In the genomic region with DNA sequence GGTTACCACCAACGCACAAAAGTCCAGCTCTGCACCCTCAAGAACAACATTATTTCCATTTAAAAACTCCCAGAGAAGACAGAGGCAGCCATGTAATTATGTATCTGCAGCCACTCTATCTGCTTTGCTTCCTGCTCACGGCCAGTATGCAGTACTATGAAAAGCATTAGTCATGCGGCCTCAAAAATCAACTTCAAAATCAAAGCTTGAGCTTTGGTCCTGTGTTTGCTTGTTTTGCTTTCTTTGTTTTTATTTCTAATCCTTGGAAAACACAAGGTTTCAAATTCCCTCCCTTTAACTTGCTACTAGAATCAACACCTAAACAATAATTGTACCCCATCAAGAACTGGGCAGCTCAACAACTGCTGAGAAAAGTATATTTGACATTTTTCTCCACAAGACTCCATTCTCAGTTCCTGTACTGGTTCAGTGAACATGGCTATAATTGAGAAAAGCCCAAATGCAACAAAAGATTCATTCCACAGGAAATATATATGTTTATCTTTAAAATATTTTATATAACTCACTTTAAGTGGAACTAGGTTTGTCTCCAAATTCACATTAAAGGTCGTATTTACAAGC, we compare ENCODE assay signal across 11 cellular contexts. TPM values are rescaled to one million over a fixed set of nuclear protein-coding genes. Genes with fewer than 3 reads are reported as not detected.
DNase-seq lines count a peak whose midpoint lies in the region; ATAC-seq, FAIRE-seq and TF ChIP-seq lines count a peak whose summit lies in the region.
"Had no signal": no experiment of that assay in that cellular context is flagged by ENCODE, and none has a peak within 500 bp of the region (broad histone marks: within the 10 kb centered on the region; RNA-seq: fewer than 3 reads in every experiment).

No MANE protein-coding gene starts in this region.

- H3K27ac Mint-ChIP-seq in activated naive CD4-positive, alpha-beta T cell treated with anti-CD3 and anti-CD28 coated beads for 36 hours: no peak overlapping the region
- H3K27ac Mint-ChIP-seq: effector memory CD8-positive, alpha-beta T cell had no signal

- H3K4me3 ChIP-seq in A549 (peak overlapping the region; percentile 31), ascending aorta (peak overlapping the region in 1 of 2 donors; percentile 16)

- H3K9me3 Mint-ChIP-seq in activated naive CD4-positive, alpha-beta T cell treated with anti-CD3 and anti-CD28 coated beads for 36 hours: no peaks in the 10 kb centered on the region
- H3K9me3 Mint-ChIP-seq: CD4-positive, alpha-beta memory T cell; effector memory CD8-positive, alpha-beta T cell had no signal

- ATAC-seq in A549: peak; percentile 79 to 85
- peak; percentile 69 for ATAC-seq in HG02610 (IDR thresholded peaks at IDR 0.05; ENCODE audit: unreplicated experiment)
- no peak for ATAC-seq in HG02571 (IDR thresholded peaks at IDR 0.05; ENCODE audit: unreplicated experiment)
- ATAC-seq: effector memory CD8-positive, alpha-beta T cell had no signal

- CTCF ChIA-PET in A549 (lab: Yijun Ruan, JAX): interaction anchor here (1.0 kb wide), 1 partner anchor 19 kb away, joined by 3 read pairs; no protein-coding TSS in a partner anchor
- CTCF ChIA-PET in activated naive CD4-positive, alpha-beta T cell treated with anti-CD3 and anti-CD28 coated beads for 36 hours (lab: Charles Lee): no interaction called here

- DNase-seq in A549 (ENCODE audit: low read depth in 1 of 2, low spot score in 1 of 2) (peak in 1 of 2 experiments; percentile 56), amniotic stem cell (lab: John Stamatoyannopoulos, UW) (peak; percentile 21), inferior parietal cortex (ENCODE audit: extremely low spot score) (peak; percentile 47), ascending aorta (ENCODE audit: low spot score in 2 of 2) (no peak), NOMO-1 treated with dmso at 0.1 percent for 144 hours (lab: John Stamatoyannopoulos, UW; ENCODE audit: unreplicated experiment) (no peak)
- DNase-seq in activated naive CD4-positive, alpha-beta T cell treated with anti-CD3 and anti-CD28 coated beads for 36 hours: no peak
- DNase-seq: activated CD4-positive, alpha-beta T cell treated with anti-CD3 and anti-CD28 coated beads for 1 hour; CD4-positive, alpha-beta memory T cell; effector memory CD8-positive, alpha-beta T cell had no signal

- intact Hi-C loops in activated naive CD4-positive, alpha-beta T cell treated with anti-CD3 and anti-CD28 coated beads for 36 hours (cut with micrococcal nuclease): no loop called here
- intact Hi-C loops in ascending aorta (cut with DNase I): no loop called here

- H3K36me3 Mint-ChIP-seq in activated naive CD4-positive, alpha-beta T cell treated with anti-CD3 and anti-CD28 coated beads for 36 hours (ENCODE audit: low read depth): peaks cover 2% of the 10 kb centered on the region
- H3K36me3 Mint-ChIP-seq: CD4-positive, alpha-beta memory T cell had no signal

- H3K4me3 Mint-ChIP-seq in activated naive CD4-positive, alpha-beta T cell treated with anti-CD3 and anti-CD28 coated beads for 36 hours: no peak overlapping the region
- H3K4me3 Mint-ChIP-seq: CD4-positive, alpha-beta memory T cell; effector memory CD8-positive, alpha-beta T cell had no signal

- H3K27ac ChIP-seq in A549 (peak overlapping the region; percentile 83 to 90), ascending aorta (peak overlapping the region in 1 of 2 donors; percentile 20)

- no peak for TF ChIP-seq POLR2A in A549 (IDR thresholded peaks at IDR 0.05; ENCODE audit: low read length)

- no peaks in the 10 kb centered on the region for H3K36me3 ChIP-seq in ascending aorta

- H3K9me3 ChIP-seq in A549: no peaks in the 10 kb centered on the region
- no peaks in the 10 kb centered on the region for H3K9me3 ChIP-seq in ascending aorta

- peak overlapping the region; percentile 93 for H3K4me2 ChIP-seq in A549

- WGBS in A549 (ENCODE audit: missing lambda C conversion rate): 11% methylated on average over 4 of the region's 4 CpGs

- peak; percentile 7 for FAIRE-seq in A549 (lab: Jason Lieb, UNC)

- peaks cover 8% of the 10 kb centered on the region for H3K4me1 Mint-ChIP-seq in activated naive CD4-positive, alpha-beta T cell treated with anti-CD3 and anti-CD28 coated beads for 36 hours (ENCODE audit: low read depth)

- H3K27me3 Mint-ChIP-seq in activated naive CD4-positive, alpha-beta T cell treated with anti-CD3 and anti-CD28 coated beads for 36 hours (ENCODE audit: low read depth): no peaks in the 10 kb centered on the region
- H3K27me3 Mint-ChIP-seq: CD4-positive, alpha-beta memory T cell; effector memory CD8-positive, alpha-beta T cell had no signal

- TF ChIP-seq EP300 in A549 (IDR thresholded peaks at IDR 0.05): no peak

- H3K4me1 ChIP-seq in A549: peaks cover 60% of the 10 kb centered on the region
- H3K4me1 ChIP-seq in ascending aorta: peaks cover 0 to 15% of the 10 kb centered on the region in 2 donors

- TF ChIP-seq CTCF in A549 (IDR thresholded peaks at IDR 0.05) (no peak), ascending aorta (IDR thresholded peaks at IDR 0.05) (no peak)

- no peaks in the 10 kb centered on the region for H3K27me3 ChIP-seq in ascending aorta

- POLR2A ChIA-PET in A549 (lab: Yijun Ruan, JAX): interaction anchor here (1.1 kb wide), 1 partner anchor 20 kb away, joined by 3 read pairs; no protein-coding TSS in a partner anchor

- TF ChIP-seq RAD21 in A549 (conservative IDR thresholded peaks at IDR 0.05 in 1 of 2, IDR thresholded peaks at IDR 0.05 in 1 of 2): no peak

TF ChIP-seq in A549, 52 proteins besides CTCF, POLR2A, EP300 and RAD21:
- TF ChIP-seq, protein P1, sequence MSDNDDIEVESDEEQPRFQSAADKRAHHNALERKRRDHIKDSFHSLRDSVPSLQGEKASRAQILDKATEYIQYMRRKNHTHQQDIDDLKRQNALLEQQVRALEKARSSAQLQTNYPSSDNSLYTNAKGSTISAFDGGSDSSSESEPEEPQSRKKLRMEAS (IDR thresholded peaks at IDR 0.05): peak; percentile 41; the same call in 1 of the 2 replicates
- TF ChIP-seq FOSL2 (IDR thresholded peaks at IDR 0.05) (no peak), FOSL2 (CRISPR knock-in tag; IDR thresholded peaks at IDR 0.05) (peak; percentile 45; the same call in 1 of the 2 replicates), FOXS1 (CRISPR knock-in tag; IDR thresholded peaks at IDR 0.05) (no peak)

RNA-seq across cellular contexts. Expression of a gene that starts 37.6 kb away (rescaled TPM):
- polyA plus RNA-seq in A549 (2011; rRNA removed) (47.1 and 55.0 TPM in 2 replicates), A549 (2017; fragmentation: RNase III; extraction: RNeasy Plus Mini Kit Qiagen cat#74134 plus additional on column Dnase treatment) (36.3 to 39.5 TPM (median 38.1 TPM) in 3 replicates)
- 9.3 and 10.3 TPM in 2 replicates for polyA plus RNA-seq in A549 (2012; cell fraction: cytosol; rRNA removed)
- 6.6 and 7.7 TPM in 2 replicates for polyA plus RNA-seq in A549 (2012; cell fraction: nucleus; rRNA removed)
- polyA minus RNA-seq in A549 (2011; rRNA and poly(A)+ RNA removed): 26.3 and 26.8 TPM in 2 replicates
- total RNA-seq in activated naive CD4-positive, alpha-beta T cell treated with anti-CD3 and anti-CD28 coated beads for 36 hours: 10 to 100 TPM; 24.6 to 26.0 TPM
- 20.8 TPM for total RNA-seq in ascending aorta

Comparison
In these comparisons a context has a peak if more than half of its experiments do, and no peak if none do; other contexts are left out.
1. DNase-seq: peak in amniotic stem cell (single experiment) and inferior parietal cortex (single experiment); none in activated naive CD4-positive, alpha-beta T cell treated with anti-CD3 and anti-CD28 coated beads for 36 hours (single experiment), ascending aorta (0 of 2) and NOMO-1 treated with dmso at 0.1 percent for 144 hours (single experiment).